Comparison of ENCODE assay signal across 7 cellular contexts in the genomic region with DNA sequence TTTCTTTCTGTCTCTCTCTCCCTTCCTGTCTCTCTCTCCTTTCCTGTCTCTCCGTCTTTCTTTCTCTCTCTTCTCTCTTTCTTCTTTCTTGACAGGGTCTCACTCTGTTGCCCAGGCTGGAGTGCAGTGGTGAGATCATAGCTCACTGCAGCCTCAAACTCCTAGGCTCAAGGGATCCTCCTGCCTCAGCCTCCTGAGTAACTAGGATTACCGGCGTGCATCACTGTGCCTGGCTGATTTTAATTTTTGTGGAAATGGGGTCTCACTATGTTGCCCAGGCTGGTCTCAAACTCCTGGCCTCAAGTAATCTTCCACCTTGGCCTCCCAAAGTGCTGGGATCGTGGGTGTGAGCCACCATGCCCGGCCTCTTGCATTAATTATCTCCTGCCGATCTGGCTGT.
DNase-seq lines count a peak whose midpoint lies in the region; ATAC-seq and TF ChIP-seq lines count a peak whose summit lies in the region.
"Not testable (repeated sequence)": the region's sequence is repeated elsewhere in the genome, so short reads cannot be mapped to it uniquely, and the experiment has no call there.

No MANE protein-coding gene starts in this region.

- peak overlapping the region; percentile 77 for H3K27ac Mint-ChIP-seq in T-helper 17 cell
- H3K27ac Mint-ChIP-seq in activated T-cell treated with anti-CD3 and anti-CD28 coated beads, Interleukin-2, amount 50 U/mL, for 72 hours: peak overlapping the region; percentile 13
- H3K27ac Mint-ChIP-seq in activated naive CD4-positive, alpha-beta T cell treated with anti-CD3 and anti-CD28 coated beads, Interleukin-2, amount 50 U/mL, for 72 hours: peak overlapping the region; percentile 34 to 66
- H3K27ac Mint-ChIP-seq in glutamatergic neuron (ENCODE audit: unreplicated experiment): not testable (repeated sequence)
- H3K27ac Mint-ChIP-seq in memory B cell: peak overlapping the region; percentile 70

- H3K36me3 ChIP-seq in HEK293 (ENCODE audit: control insufficient read depth in 2 of 2, insufficient read depth in 1 of 2, low read length in 2 of 2) (peaks cover 0 to 67% of the 10 kb centered on the region in 2 experiments; a peak in 2 of 3 replicates), spleen (peaks cover 0 to 82% (median 69%) of the 10 kb centered on the region in 6 donors)

- H3K27me3 Mint-ChIP-seq in T-helper 17 cell; activated T-cell treated with anti-CD3 and anti-CD28 coated beads, Interleukin-2, amount 50 U/mL, for 72 hours (ENCODE audit: low read depth); glutamatergic neuron (ENCODE audit: unreplicated experiment); memory B cell: not testable (repeated sequence)

- DNase-seq in T-helper 17 cell; activated T-cell treated with anti-CD3 and anti-CD28 coated beads, Interleukin-2, amount 50 U/mL, for 72 hours; activated naive CD4-positive, alpha-beta T cell treated with anti-CD3 and anti-CD28 coated beads, Interleukin-2, amount 50 U/mL, for 72 hours (ENCODE audit: low spot score in 2 of 2); glutamatergic neuron; memory B cell (ENCODE audit: low spot score in 2 of 2); spleen: not testable (repeated sequence)

- H3K27ac ChIP-seq in HEK293 (ENCODE audit: extremely low read depth, low read depth, low read length): not testable (repeated sequence)
- peak overlapping the region in 5 of 8 donors; percentile 35 to 69 (median 67) for H3K27ac ChIP-seq in spleen

- POLR2A ChIA-PET in HEK293 (lab: Yijun Ruan, JAX): not testable (repeated sequence)

- H3K9me3 ChIP-seq in HEK293 (ENCODE audit: control insufficient read depth, insufficient read depth, low read depth, low read length); T-helper 17 cell (ENCODE audit: control insufficient read depth, low read length, poor library complexity, severe bottlenecking); spleen: not testable (repeated sequence)

- CTCF ChIA-PET in HEK293 (lab: Yijun Ruan, JAX): interaction anchor here (0.7 kb wide), 1 partner anchor 79 kb away, joined by 3 read pairs; no protein-coding TSS in a partner anchor

- H3K4me3 ChIP-seq in HEK293 (ENCODE audit: low read depth, low read length); spleen: not testable (repeated sequence)

- H3K4me3 Mint-ChIP-seq in T-helper 17 cell: peak overlapping the region; percentile 50
- H3K4me3 Mint-ChIP-seq in activated T-cell treated with anti-CD3 and anti-CD28 coated beads, Interleukin-2, amount 50 U/mL, for 72 hours: not testable (repeated sequence)
- peak overlapping the region; percentile 3 for H3K4me3 Mint-ChIP-seq in glutamatergic neuron (ENCODE audit: unreplicated experiment)
- H3K4me3 Mint-ChIP-seq in memory B cell: peak overlapping the region; percentile 42

- not testable (repeated sequence) for H3K4me1 ChIP-seq in HEK293 (ENCODE audit: control insufficient read depth, insufficient read depth, low read length)
- H3K4me1 ChIP-seq in spleen: peaks cover 6 to 29% (median 20%) of the 10 kb centered on the region in 6 donors

- not testable (repeated sequence) for TF ChIP-seq POLR2A in spleen (IDR thresholded peaks at IDR 0.05)

- H3K4me1 Mint-ChIP-seq in T-helper 17 cell; activated T-cell treated with anti-CD3 and anti-CD28 coated beads, Interleukin-2, amount 50 U/mL, for 72 hours (ENCODE audit: low read depth); glutamatergic neuron (ENCODE audit: low read depth, unreplicated experiment): not testable (repeated sequence)
- H3K4me1 Mint-ChIP-seq in memory B cell: peaks cover 17% of the 10 kb centered on the region

- H3K36me3 Mint-ChIP-seq in T-helper 17 cell (ENCODE audit: low read depth); activated T-cell treated with anti-CD3 and anti-CD28 coated beads, Interleukin-2, amount 50 U/mL, for 72 hours (ENCODE audit: insufficient read depth in 2 of 2); activated naive CD4-positive, alpha-beta T cell treated with anti-CD3 and anti-CD28 coated beads, Interleukin-2, amount 50 U/mL, for 72 hours; glutamatergic neuron (ENCODE audit: unreplicated experiment); memory B cell: not testable (repeated sequence)

- not testable (repeated sequence) for ATAC-seq in T-helper 17 cell; activated T-cell treated with anti-CD3 and anti-CD28 coated beads, Interleukin-2, amount 50 U/mL, for 72 hours (replicated peaks in 1 of 2); activated naive CD4-positive, alpha-beta T cell treated with anti-CD3 and anti-CD28 coated beads, Interleukin-2, amount 50 U/mL, for 72 hours; memory B cell (ENCODE audit: low read depth)

- not testable (repeated sequence) for TF ChIP-seq CTCF in HEK293 (tag by site-specific recombination; IDR thresholded peaks at IDR 0.05); glutamatergic neuron (IDR thresholded peaks at IDR 0.05; ENCODE audit: partially characterized antibody, unreplicated experiment); spleen (IDR thresholded peaks at IDR 0.05 in 8 of 11, conservative IDR thresholded peaks at IDR 0.05 in 3 of 11)

- H3K27me3 ChIP-seq in spleen (replicated peaks in 1 of 7): not testable (repeated sequence)

- 85 to 90% (median 87%) methylated on average over 6 of the region's 6 CpGs for WGBS in spleen, 5 donors

- H3K9me3 Mint-ChIP-seq in activated T-cell treated with anti-CD3 and anti-CD28 coated beads, Interleukin-2, amount 50 U/mL, for 72 hours; activated naive CD4-positive, alpha-beta T cell treated with anti-CD3 and anti-CD28 coated beads, Interleukin-2, amount 50 U/mL, for 72 hours; glutamatergic neuron (ENCODE audit: unreplicated experiment); memory B cell: not testable (repeated sequence)

- intact Hi-C loops in spleen (cut with DNase I; ENCODE audit: low total_unique reads): not testable (repeated sequence)

TF ChIP-seq in HEK293, 187 proteins besides CTCF, POLR2A, EP300 and RAD21:
- TF ChIP-seq ZNF121 (tag by site-specific recombination; IDR thresholded peaks at IDR 0.05): peak; percentile 85
